In the genomic region with DNA sequence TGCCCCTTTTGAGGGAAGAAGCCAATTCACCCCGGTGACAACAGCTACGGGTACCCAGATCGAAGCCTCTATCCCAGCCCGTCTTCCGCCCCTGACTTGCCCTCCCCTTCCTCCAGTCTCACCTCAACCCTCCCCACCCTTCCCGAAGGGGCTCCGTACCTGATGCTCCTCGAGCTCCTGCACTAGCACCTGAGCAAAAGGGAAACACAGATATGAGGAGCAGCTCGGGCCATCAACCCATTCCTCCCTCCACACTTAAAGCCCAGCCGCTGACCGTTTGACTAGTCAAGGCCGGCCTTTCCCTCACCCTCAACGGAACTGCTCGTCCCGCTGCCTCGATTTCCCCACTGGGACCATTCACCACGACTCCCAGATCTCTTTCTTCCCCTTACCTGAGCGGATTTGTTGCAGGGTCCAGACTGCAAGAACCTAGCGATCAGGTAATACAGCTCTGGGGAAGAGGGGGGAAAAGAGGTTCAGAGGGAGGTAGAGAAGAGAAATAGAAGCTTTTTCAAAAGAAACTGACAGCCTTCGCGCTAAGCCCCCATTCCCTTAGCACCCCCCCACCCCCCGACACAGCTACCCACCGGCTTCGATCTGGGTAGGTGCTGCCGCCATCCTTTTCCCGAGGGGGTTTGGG, we compare ENCODE assay signal across 8 cellular contexts. TPM values are rescaled to one million over a fixed set of nuclear protein-coding genes. Genes with fewer than 3 reads are reported as not detected.
A peak's percentile ranks its signal among the peaks of the same experiment; 100 is the strongest.
DNase-seq lines count a peak whose midpoint lies in the region; ATAC-seq and TF ChIP-seq lines count a peak whose summit lies in the region.

No MANE protein-coding gene starts in this region.

- H3K9me2 ChIP-seq in GM23248 (ENCODE audit: insufficient read depth): no peaks in the 10 kb centered on the region

- H3K4me3 ChIP-seq in GM23248: peak overlapping the region; percentile 87
- peak overlapping the region; percentile 79 to 87 for H3K4me3 ChIP-seq in foreskin fibroblast (ENCODE audit: low read depth in 1 of 2, low read length in 2 of 2)

- H3K4me1 ChIP-seq in GM23248 (ENCODE audit: insufficient read depth): no peaks in the 10 kb centered on the region

- ATAC-seq in activated T-helper 17 cell treated with anti-CD3 and anti-CD28 coated beads, Interleukin-2, amount 50 U/mL, for 72 hours (replicated peaks): no peak
- peak; percentile 4 for ATAC-seq in omental fat pad (ENCODE audit: low FRiP score)
- no peak for ATAC-seq in HG03439 (IDR thresholded peaks at IDR 0.05; ENCODE audit: unreplicated experiment)
- ATAC-seq in HG02759 (IDR thresholded peaks at IDR 0.05; ENCODE audit: unreplicated experiment): no peak

- peak overlapping the region; percentile 78 for H3K4me2 ChIP-seq in GM23248 (ENCODE audit: unreplicated experiment)

- H3K9me3 Mint-ChIP-seq in activated T-helper 17 cell treated with anti-CD3 and anti-CD28 coated beads, Interleukin-2, amount 50 U/mL, for 72 hours: no peaks in the 10 kb centered on the region

- no peaks in the 10 kb centered on the region for H4K20me1 ChIP-seq in GM23248 (ENCODE audit: insufficient read depth)

- H3K4me3 Mint-ChIP-seq in activated T-helper 17 cell treated with anti-CD3 and anti-CD28 coated beads, Interleukin-2, amount 50 U/mL, for 72 hours: peak overlapping the region; percentile 90

- H3K9me3 ChIP-seq in GM23248 (ENCODE audit: low read depth): no peaks in the 10 kb centered on the region

- H3F3A ChIP-seq in GM23248 (ENCODE audit: insufficient read depth): no peaks in the 10 kb centered on the region

- no peaks in the 10 kb centered on the region for H3K27me3 ChIP-seq in GM23248 (replicated peaks; ENCODE audit: insufficient read depth)

- H3K9ac ChIP-seq in GM23248: peak overlapping the region; percentile 79

- H2AFZ ChIP-seq in GM23248: peak overlapping the region; percentile 94

- DNase-seq in GM23248 (peak; percentile 46), NCI-H748 (lab: John Stamatoyannopoulos, UW; ENCODE audit: unreplicated experiment) (peak; percentile 65), foreskin fibroblast (peak; percentile 1 to 19), omental fat pad (ENCODE audit: low spot score) (no peak), COR-L47 (lab: John Stamatoyannopoulos, UW) (no peak)

- 0 to 2% methylated on average over 12 to 25 of the region's 26 CpGs for WGBS in GM23248 (ENCODE audit: low coverage in 1 of 2, low lambda C conversion rate in 2 of 2, missing lambda C conversion rate in 2 of 2), 2 experiments

- in situ Hi-C loops in GM23248 (cut with MboI): no loop called here

- no peaks in the 10 kb centered on the region for H3K36me3 ChIP-seq in GM23248 (ENCODE audit: low read depth)

- peaks cover 38% of the 10 kb centered on the region for H3K79me2 ChIP-seq in GM23248 (ENCODE audit: insufficient read depth)

- no peaks in the 10 kb centered on the region for H3K4me1 Mint-ChIP-seq in activated T-helper 17 cell treated with anti-CD3 and anti-CD28 coated beads, Interleukin-2, amount 50 U/mL, for 72 hours

- no peaks in the 10 kb centered on the region for H3K27me3 Mint-ChIP-seq in activated T-helper 17 cell treated with anti-CD3 and anti-CD28 coated beads, Interleukin-2, amount 50 U/mL, for 72 hours

- H3K36me3 Mint-ChIP-seq in activated T-helper 17 cell treated with anti-CD3 and anti-CD28 coated beads, Interleukin-2, amount 50 U/mL, for 72 hours (ENCODE audit: low read depth): peaks cover 27% of the 10 kb centered on the region

- H3K27ac ChIP-seq in GM23248: peak overlapping the region; percentile 72; the same call in 1 of the 2 replicates

- peak overlapping the region; percentile 89 for H3K27ac Mint-ChIP-seq in activated T-helper 17 cell treated with anti-CD3 and anti-CD28 coated beads, Interleukin-2, amount 50 U/mL, for 72 hours

- no peak for TF ChIP-seq CTCF in foreskin fibroblast (IDR thresholded peaks at IDR 0.05; ENCODE audit: low read depth, low read length)
- TF ChIP-seq CTCF in omental fat pad (IDR thresholded peaks at IDR 0.05): no peak

RNA-seq across cellular contexts. Expression of gene BRWD3, which starts 0.7 kb away (rescaled TPM):
- total RNA-seq in GM23248 (2014; rRNA removed; shearing (Covaris generic)): 3.2 and 4.3 TPM in 2 replicates
- 0.62 and 0.86 TPM in 2 replicates for polyA plus RNA-seq in GM23248 (2016; fragmentation: Nextera tagmentation; extraction: Ambion mirVana)
- total RNA-seq in activated T-helper 17 cell treated with anti-CD3 and anti-CD28 coated beads, Interleukin-2, amount 50 U/mL, for 72 hours: 10 to 100 TPM; 21.2 to 76.3 TPM
- 10 to 100 TPM; 11.7 to 26.5 (median 16.0) TPM for total RNA-seq in omental fat pad

Comparison
In these comparisons a context has a peak if more than half of its experiments do, and no peak if none do; other contexts are left out.
1. DNase-seq: peak in GM23248 (single experiment), NCI-H748 (single experiment) and foreskin fibroblast (2 of 2); none in omental fat pad (single experiment) and COR-L47 (single experiment).